Comparison of ENCODE assay signal across 16 cellular contexts in genomic region chr3:168049366-168049974, GRCh38. TPM values are rescaled to one million over a fixed set of nuclear protein-coding genes. Genes with fewer than 3 reads are reported as not detected.
A peak's percentile ranks its signal among the peaks of the same experiment; 100 is the strongest.
DNase-seq lines count a peak whose midpoint lies in the region; ATAC-seq, FAIRE-seq and TF ChIP-seq lines count a peak whose summit lies in the region.
"Had no signal": no experiment of that assay in that cellular context is flagged by ENCODE, and none has a peak within 500 bp of the region (broad histone marks: within the 10 kb centered on the region; RNA-seq: fewer than 3 reads in every experiment).

No MANE protein-coding gene starts in this region.

- no peak overlapping the region for H3K4me2 ChIP-seq in neuronal stem cell (ENCODE audit: insufficient read depth, low read length, poor library complexity, severe bottlenecking)

- H3K4me1 ChIP-seq in skeletal muscle tissue (ENCODE audit: control insufficient read depth in 3 of 3, insufficient read depth in 3 of 3, low read length in 3 of 3) (peaks cover 21 to 22% (median 22%) of the 10 kb centered on the region in 3 donors), neuronal stem cell (ENCODE audit: control insufficient read depth in 2 of 2, insufficient read depth in 1 of 2, low read depth in 1 of 2, low read length in 2 of 2) (peaks cover 0 to 2% of the 10 kb centered on the region in 2 donors)
- H3K4me1 ChIP-seq: Caco-2 had no signal

- H3K36me3 ChIP-seq in bronchial epithelial cell (ENCODE audit: control insufficient read depth, insufficient read depth, low read length) (no peaks in the 10 kb centered on the region), skeletal muscle tissue (ENCODE audit: control insufficient read depth in 3 of 3, insufficient read depth in 3 of 3, low read length in 3 of 3) (no peaks in the 10 kb centered on the region), neuronal stem cell (replicated peaks in 1 of 2; ENCODE audit: control insufficient read depth in 2 of 2, insufficient read depth in 2 of 2, low read length in 2 of 2) (no peaks in the 10 kb centered on the region)
- H3K36me3 ChIP-seq: ascending aorta, sigmoid colon had no signal

- no peak for ATAC-seq in HG02852 (IDR thresholded peaks at IDR 0.05; ENCODE audit: unreplicated experiment)
- ATAC-seq: esophagus mucosa, HCT116 had no signal

- no peak overlapping the region for H2BK15ac ChIP-seq in neuronal stem cell (ENCODE audit: low read length)

- H4K8ac ChIP-seq in neuronal stem cell (ENCODE audit: low read depth, low read length), result no peak overlapping the region

- TF ChIP-seq CTCF in bronchial epithelial cell (IDR thresholded peaks at IDR 0.05; ENCODE audit: insufficient read depth, low read length, severe bottlenecking), result no peak

- H3K9me3 ChIP-seq in skeletal muscle tissue (ENCODE audit: control insufficient read depth in 3 of 3, low read length in 3 of 3) (no peaks in the 10 kb centered on the region), neuronal stem cell (replicated peaks in 1 of 2; ENCODE audit: control insufficient read depth in 2 of 2, insufficient read depth in 1 of 2, low read depth in 1 of 2, low read length in 2 of 2) (no peaks in the 10 kb centered on the region)
- H3K9me3 ChIP-seq: ascending aorta, Caco-2, sigmoid colon had no signal

- H2BK120ac ChIP-seq in neuronal stem cell (ENCODE audit: low read depth, low read length), result no peak overlapping the region

- no peak overlapping the region for H2BK12ac ChIP-seq in neuronal stem cell (ENCODE audit: low read length)

- H4K91ac ChIP-seq in neuronal stem cell (ENCODE audit: low read depth, low read length, poor library complexity), result no peak overlapping the region

- H2BK5ac ChIP-seq in neuronal stem cell (ENCODE audit: low read length), result no peak overlapping the region

- H2AFZ ChIP-seq in neuronal stem cell (ENCODE audit: low read length), result no peak overlapping the region

- H3K27ac ChIP-seq in skeletal muscle tissue (ENCODE audit: low read depth, low read length), result peak overlapping the region; percentile 39
- no peak overlapping the region for H3K27ac ChIP-seq in neuronal stem cell (replicated peaks; ENCODE audit: low read length)

- no CpG with 5 or more reads among the region's 6 CpGs for WGBS in neuronal stem cell (ENCODE audit: extremely low coverage in 2 of 2, insufficient read length in 2 of 2, insufficient replicate concordance in 1 of 2), 2 donors

- no peak overlapping the region for H3K23ac ChIP-seq in neuronal stem cell (ENCODE audit: low read depth, low read length, poor library complexity)

- H3K4me3 ChIP-seq in bronchial epithelial cell (ENCODE audit: low read depth, low read length) (no peak overlapping the region), skeletal muscle tissue (ENCODE audit: low read length in 3 of 3) (no peak overlapping the region), neuronal stem cell (ENCODE audit: low read length in 2 of 2) (no peak overlapping the region)
- H3K4me3 ChIP-seq: ascending aorta, lung, sigmoid colon had no signal

- no peaks in the 10 kb centered on the region for H3K79me1 ChIP-seq in neuronal stem cell (ENCODE audit: low read depth, low read length)

- peak; percentile 60 for FAIRE-seq in bronchial epithelial cell (lab: Jason Lieb, UNC)
- FAIRE-seq: GM19239 had no signal

- no peak overlapping the region for H3K9ac ChIP-seq in skeletal muscle tissue (ENCODE audit: low read depth in 1 of 3, low read length in 3 of 3)
- H3K9ac ChIP-seq in neuronal stem cell (ENCODE audit: low read depth, low read length, poor library complexity), result no peak overlapping the region

- H3K4ac ChIP-seq in neuronal stem cell (ENCODE audit: low read length), result no peak overlapping the region

- H3K18ac ChIP-seq in neuronal stem cell (ENCODE audit: low read length), result no peak overlapping the region

- H2AK5ac ChIP-seq in neuronal stem cell (ENCODE audit: low read depth, low read length), result no peak overlapping the region

- DNase-seq in NCI-H2029 (lab: John Stamatoyannopoulos, UW) (peak; percentile 62), bronchial epithelial cell (ENCODE audit: low read depth) (peak; percentile 69), iris pigment epithelial cell (ENCODE audit: low read depth) (peak; percentile 79), neuronal stem cell (ENCODE audit: low spot score) (no peak)
- no peak for DNase-seq in stimulated activated CD4-positive, alpha-beta T cell treated with anti-CD3 and anti-CD28 coated beads, Interleukin-12 subunit alpha, Interleukin-12 subunit beta, amount 100 ng/mL, for 4 hours
- DNase-seq: Caco-2, KG1, NCI-H2227 treated with DMSO at 0.1 percent for 48 hours, sigmoid colon had no signal

- H3K14ac ChIP-seq in neuronal stem cell (ENCODE audit: low read length), result no peak overlapping the region

- H3K27me3 ChIP-seq in bronchial epithelial cell (ENCODE audit: control insufficient read depth, insufficient read depth, low read length), result no peaks in the 10 kb centered on the region
- no peaks in the 10 kb centered on the region for H3K27me3 ChIP-seq in skeletal muscle tissue (ENCODE audit: control insufficient read depth in 3 of 3, insufficient read depth in 3 of 3, low read length in 3 of 3)
- H3K27me3 ChIP-seq in neuronal stem cell (ENCODE audit: control insufficient read depth in 3 of 3, insufficient read depth in 3 of 3, low read depth in 1 of 3, low read length in 3 of 3), result no peaks in the 10 kb centered on the region
- H3K27me3 ChIP-seq: ascending aorta, sigmoid colon had no signal

RNA-seq across cellular contexts. Expression of gene GOLIM4, which starts 46.3 kb away (rescaled TPM):
- total RNA-seq in bronchial epithelial cell (17.8 and 26.1 TPM in 2 replicates), skeletal muscle tissue (23.5 TPM)
- 20.5 TPM for polyA plus RNA-seq in neuronal stem cell (2013, experiment 1 of 2)
- polyA plus RNA-seq in neuronal stem cell (2013, experiment 2 of 2), result 20.5 TPM

Comparison
In these comparisons a context has a peak if more than half of its experiments do, and no peak if none do; other contexts are left out.
1. DNase-seq: peak in NCI-H2029 (single experiment), bronchial epithelial cell (single experiment) and iris pigment epithelial cell (single experiment); none in neuronal stem cell (single experiment) and stimulated activated CD4-positive, alpha-beta T cell treated with anti-CD3 and anti-CD28 coated beads, Interleukin-12 subunit alpha, Interleukin-12 subunit beta, amount 100 ng/mL, for 4 hours (single experiment).